7 cellular contexts compared by ENCODE assay signal in genomic region chr16:79326549-79326948, GRCh38.
"Had no signal": no experiment of that assay in that cellular context is flagged by ENCODE, and none has a peak within 500 bp of the region (broad histone marks: within the 10 kb centered on the region; RNA-seq: fewer than 3 reads in every experiment).

No MANE protein-coding gene starts in this region.

- FAIRE-seq: HTR-8/SVneo had no signal

- H3K9ac ChIP-seq: GM23248 had no signal

- H3K27ac ChIP-seq: GM23248 had no signal

- H3K4me3 ChIP-seq: GM23248, HAP-1 had no signal

- H3K4me1 ChIP-seq: HAP-1 had no signal

- DNase-seq: GM23248, H7, HFFc6, KG1 had no signal

- H2AFZ ChIP-seq: GM23248 had no signal

- H3K36me3 ChIP-seq: HAP-1 had no signal

- H3K9me3 ChIP-seq: HAP-1 had no signal

- ATAC-seq: HCT116 had no signal
